In genomic region chr18:74933930-74934329, GRCh38 we compare ENCODE assay signal across 6 cellular contexts.
"Had no signal": no experiment of that assay in that cellular context is flagged by ENCODE, and none has a peak within 500 bp of the region (broad histone marks: within the 10 kb centered on the region; RNA-seq: fewer than 3 reads in every experiment).

No MANE protein-coding gene starts in this region.

- FAIRE-seq: HepG2 had no signal

- DNase-seq: GM23248, GOT3, H7, HFFc6, KBM-7 had no signal
